ENCODE assay signal across 10 cellular contexts in the genomic region with DNA sequence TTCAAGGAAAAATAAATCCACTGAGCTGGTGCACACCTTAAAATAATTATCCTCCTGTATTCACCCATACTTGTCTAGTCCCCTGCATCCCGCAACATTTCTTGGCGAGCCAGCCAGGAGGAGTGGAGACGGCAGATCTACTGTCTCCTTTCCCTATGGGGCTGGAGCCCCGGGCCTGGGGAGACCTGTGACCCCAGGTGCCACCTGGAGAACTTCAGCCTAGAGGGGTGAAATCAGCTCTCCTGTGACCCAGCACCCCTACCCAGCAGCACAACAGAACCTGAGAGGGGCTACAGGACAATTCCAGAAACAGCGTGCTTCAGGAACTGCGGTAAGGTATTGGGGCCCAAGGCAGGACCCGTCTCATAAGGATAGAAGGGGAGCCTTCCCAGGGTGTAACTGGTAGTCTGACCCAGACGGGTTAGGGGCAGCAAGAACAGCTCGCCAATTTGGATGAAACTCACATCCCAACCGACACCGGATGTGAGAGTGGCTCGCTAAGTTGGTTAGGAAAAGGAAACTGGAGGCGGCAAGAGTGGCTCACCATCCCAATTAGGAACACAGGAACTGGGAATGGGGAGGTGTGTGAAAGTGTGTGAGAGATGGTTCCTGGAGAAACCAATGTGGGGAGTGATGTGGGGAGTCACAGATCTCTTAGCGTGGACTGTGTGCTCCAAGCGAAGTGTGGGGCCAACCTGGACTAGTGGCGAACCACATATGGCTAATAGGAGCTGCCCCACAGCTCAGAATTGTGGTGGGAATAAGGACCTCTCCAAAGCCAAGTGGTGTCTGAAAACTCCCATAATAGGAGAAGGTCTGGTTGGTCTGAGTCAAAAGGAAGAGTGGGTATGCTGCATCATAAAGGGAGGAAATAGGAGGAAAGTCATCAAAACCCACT. TPM values are rescaled to one million over a fixed set of nuclear protein-coding genes. Genes with fewer than 3 reads are reported as not detected.
DNase-seq lines count a peak whose midpoint lies in the region; ATAC-seq, FAIRE-seq and TF ChIP-seq lines count a peak whose summit lies in the region.
"Had no signal": no experiment of that assay in that cellular context is flagged by ENCODE, and none has a peak within 500 bp of the region (broad histone marks: within the 10 kb centered on the region; RNA-seq: fewer than 3 reads in every experiment).

No MANE protein-coding gene starts in this region.

- no peaks in the 10 kb centered on the region for H3K79me2 ChIP-seq in Karpas-422 (ENCODE audit: low read length)
- no peaks in the 10 kb centered on the region for H3K79me2 ChIP-seq in trophoblast cell (ENCODE audit: control insufficient read depth, insufficient read depth, low read length, poor library complexity)

- H2BK12ac ChIP-seq in trophoblast cell (ENCODE audit: low read length), result peak overlapping the region; percentile 19

- no peaks in the 10 kb centered on the region for H3K36me3 ChIP-seq in BLaER1
- H3K36me3 ChIP-seq in Karpas-422 (ENCODE audit: insufficient read depth, low read length), result no peaks in the 10 kb centered on the region
- no peaks in the 10 kb centered on the region for H3K36me3 ChIP-seq in trophoblast cell (ENCODE audit: control insufficient read depth in 1 of 2, insufficient read depth in 2 of 2, low read length in 2 of 2)

- no peak overlapping the region for H4K8ac ChIP-seq in trophoblast cell (ENCODE audit: low read depth, low read length)

- DNase-seq in Karpas-422 (peak; percentile 20), chondrocyte (ENCODE audit: low spot score) (peak; percentile 35), trophoblast cell (no peak), hypothalamus (lab: John Stamatoyannopoulos, UW) (no peak), GM12892 (ENCODE audit: insufficient read length) (no peak)
- DNase-seq: cerebellar nuclear complex, NCI-H187 had no signal

- ATAC-seq in HG03175 (IDR thresholded peaks at IDR 0.05; ENCODE audit: unreplicated experiment) (no peak), GM21619 (IDR thresholded peaks at IDR 0.05; ENCODE audit: unreplicated experiment) (no peak)

- H3K27ac Mint-ChIP-seq in chondrocyte (ENCODE audit: unreplicated experiment), result no peak overlapping the region

- TF ChIP-seq CTCF in chondrocyte (IDR thresholded peaks at IDR 0.05), result no peak

- no peak overlapping the region for H3K23ac ChIP-seq in trophoblast cell (ENCODE audit: low read length)

- H2AFZ ChIP-seq in Karpas-422 (ENCODE audit: low read length), result no peak overlapping the region
- H2AFZ ChIP-seq in trophoblast cell (ENCODE audit: insufficient read depth, low read length, poor library complexity), result no peak overlapping the region

- H3K18ac ChIP-seq in trophoblast cell (ENCODE audit: low read length), result no peak overlapping the region

- TF ChIP-seq POLR2A in GM12892 (IDR thresholded peaks at IDR 0.05; ENCODE audit: low read depth, low read length), result no peak

- peak overlapping the region; percentile 76; the same call in 1 of the 2 replicates for H3K9ac ChIP-seq in BLaER1
- H3K9ac ChIP-seq in Karpas-422 (ENCODE audit: low read length), result peak overlapping the region; percentile 52; the same call in 1 of the 2 replicates
- H3K9ac ChIP-seq in trophoblast cell (ENCODE audit: low read length), result no peak overlapping the region

- peak overlapping the region; percentile 8 for H3K4ac ChIP-seq in trophoblast cell (ENCODE audit: low read depth, low read length)

- H3K4me3 ChIP-seq in BLaER1 (0 out of 2 replicates have a peak overlapping the region, but pooled peaks have one; percentile 38), Karpas-422 (ENCODE audit: low read length) (peak overlapping the region; percentile 47; the same call in 1 of the 2 replicates), trophoblast cell (ENCODE audit: low read depth, low read length) (no peak overlapping the region)

- H3K27me3 ChIP-seq in BLaER1 (no peaks in the 10 kb centered on the region), Karpas-422 (ENCODE audit: low read length) (no peaks in the 10 kb centered on the region), trophoblast cell (ENCODE audit: insufficient read depth, low read length) (no peaks in the 10 kb centered on the region)

- WGBS in trophoblast cell (ENCODE audit: extremely low coverage, insufficient coverage, insufficient read length), result no CpG with 5 or more reads among the region's 16 CpGs

- peaks cover 22% of the 10 kb centered on the region for H3K4me1 ChIP-seq in BLaER1
- H3K4me1 ChIP-seq in Karpas-422 (ENCODE audit: low read length), result peaks cover 12% of the 10 kb centered on the region
- peaks cover 9 to 13% of the 10 kb centered on the region in 2 experiments for H3K4me1 ChIP-seq in trophoblast cell (ENCODE audit: control insufficient read depth in 1 of 2, insufficient read depth in 2 of 2, low read length in 2 of 2)

- no peaks in the 10 kb centered on the region for H3K27me3 Mint-ChIP-seq in chondrocyte (ENCODE audit: low read depth)

- FAIRE-seq in GM12892 (lab: Jason Lieb, UNC), result no peak

- H3K4me1 Mint-ChIP-seq in chondrocyte (ENCODE audit: low read depth), result peaks cover 32% of the 10 kb centered on the region

- H3K4me2 ChIP-seq in BLaER1 (peak overlapping the region; percentile 86), Karpas-422 (ENCODE audit: low read depth, low read length, poor library complexity, severe bottlenecking) (peak overlapping the region; percentile 65), trophoblast cell (ENCODE audit: low read length) (no peak overlapping the region)

- peaks cover 3% of the 10 kb centered on the region for H3K79me1 ChIP-seq in trophoblast cell (ENCODE audit: low read length)

- no peak overlapping the region for H3K4me3 Mint-ChIP-seq in chondrocyte (ENCODE audit: unreplicated experiment)

- peak overlapping the region; percentile 19 for H2BK5ac ChIP-seq in trophoblast cell (ENCODE audit: low read depth, low read length, poor library complexity)

- H3K9me2 ChIP-seq in Karpas-422 (replicated peaks; ENCODE audit: insufficient read depth, low read length), result no peaks in the 10 kb centered on the region

- H3K27ac ChIP-seq in BLaER1 (peak overlapping the region; percentile 80), Karpas-422 (ENCODE audit: low read length) (no peak overlapping the region), trophoblast cell (ENCODE audit: low read depth, low read length) (peak overlapping the region; percentile 30)

- H4K20me1 ChIP-seq in BLaER1, result no peaks in the 10 kb centered on the region
- H4K20me1 ChIP-seq in Karpas-422 (ENCODE audit: insufficient read depth, low read depth, low read length), result no peaks in the 10 kb centered on the region

- H3K9me3 Mint-ChIP-seq in chondrocyte (ENCODE audit: low read depth), result no peaks in the 10 kb centered on the region

- peak overlapping the region; percentile 4 for H2BK120ac ChIP-seq in trophoblast cell (ENCODE audit: insufficient read depth, low read length, poor library complexity)

- no peak overlapping the region for H4K12ac ChIP-seq in trophoblast cell (ENCODE audit: low read depth, low read length)

- H2AK5ac ChIP-seq in trophoblast cell (ENCODE audit: low read length), result peak overlapping the region; percentile 44

- H3K36me3 Mint-ChIP-seq in chondrocyte (ENCODE audit: low read depth), result no peaks in the 10 kb centered on the region

- H3K14ac ChIP-seq in trophoblast cell (ENCODE audit: low read length), result no peak overlapping the region

- H3K9me3 ChIP-seq in BLaER1, result no peaks in the 10 kb centered on the region
- H3K9me3 ChIP-seq in Karpas-422 (ENCODE audit: low read length), result no peaks in the 10 kb centered on the region
- H3K9me3 ChIP-seq in trophoblast cell (ENCODE audit: insufficient read depth, low read depth, low read length), result no peaks in the 10 kb centered on the region

- peak overlapping the region; percentile 45 for H4K91ac ChIP-seq in trophoblast cell (ENCODE audit: low read depth, low read length)

RNA-seq across cellular contexts. Expression of a gene that starts 15.1 kb away (rescaled TPM):
- total RNA-seq in Karpas-422 (2014; rRNA removed; shearing (Covaris generic); ENCODE audit: low replicate concordance), result not detected in 2 replicates
- 6.5 to 16.3 TPM (median 16.0 TPM) in 3 replicates for total RNA-seq in chondrocyte
- polyA plus RNA-seq in trophoblast cell (2013), result 16.2 and 17.5 TPM in 2 replicates
- polyA plus RNA-seq in GM12892 (2012; ENCODE audit: missing spikeins), result not detected

RNA-seq across cellular contexts. Expression of a gene that starts 17.0 kb away (rescaled TPM):
- total RNA-seq in Karpas-422 (2014; rRNA removed; shearing (Covaris generic); ENCODE audit: low replicate concordance), result 16.8 and 27.1 TPM in 2 replicates
- total RNA-seq in chondrocyte, result 23.6 to 28.0 TPM (median 26.9 TPM) in 3 replicates
- polyA plus RNA-seq in trophoblast cell (2013), result 23.9 and 24.8 TPM in 2 replicates
- 12.2 TPM for polyA plus RNA-seq in GM12892 (2012; ENCODE audit: missing spikeins)

RNA-seq across cellular contexts. Expression of a gene that starts 40.7 kb away (rescaled TPM):
- 297 and 328 TPM in 2 replicates for total RNA-seq in Karpas-422 (2014; rRNA removed; shearing (Covaris generic); ENCODE audit: low replicate concordance)
- total RNA-seq in chondrocyte, result 186 to 198 TPM (median 193 TPM) in 3 replicates
- polyA plus RNA-seq in trophoblast cell (2013), result 401 and 443 TPM in 2 replicates
- 176 TPM for polyA plus RNA-seq in GM12892 (2012; ENCODE audit: missing spikeins)

Comparison
In these comparisons a context has a peak if more than half of its experiments do, and no peak if none do; other contexts are left out.
1. DNase-seq: peak in Karpas-422 (single experiment) and chondrocyte (single experiment); none in trophoblast cell (0 of 2), hypothalamus (0 of 51) and GM12892 (single experiment).